In the genomic region with DNA sequence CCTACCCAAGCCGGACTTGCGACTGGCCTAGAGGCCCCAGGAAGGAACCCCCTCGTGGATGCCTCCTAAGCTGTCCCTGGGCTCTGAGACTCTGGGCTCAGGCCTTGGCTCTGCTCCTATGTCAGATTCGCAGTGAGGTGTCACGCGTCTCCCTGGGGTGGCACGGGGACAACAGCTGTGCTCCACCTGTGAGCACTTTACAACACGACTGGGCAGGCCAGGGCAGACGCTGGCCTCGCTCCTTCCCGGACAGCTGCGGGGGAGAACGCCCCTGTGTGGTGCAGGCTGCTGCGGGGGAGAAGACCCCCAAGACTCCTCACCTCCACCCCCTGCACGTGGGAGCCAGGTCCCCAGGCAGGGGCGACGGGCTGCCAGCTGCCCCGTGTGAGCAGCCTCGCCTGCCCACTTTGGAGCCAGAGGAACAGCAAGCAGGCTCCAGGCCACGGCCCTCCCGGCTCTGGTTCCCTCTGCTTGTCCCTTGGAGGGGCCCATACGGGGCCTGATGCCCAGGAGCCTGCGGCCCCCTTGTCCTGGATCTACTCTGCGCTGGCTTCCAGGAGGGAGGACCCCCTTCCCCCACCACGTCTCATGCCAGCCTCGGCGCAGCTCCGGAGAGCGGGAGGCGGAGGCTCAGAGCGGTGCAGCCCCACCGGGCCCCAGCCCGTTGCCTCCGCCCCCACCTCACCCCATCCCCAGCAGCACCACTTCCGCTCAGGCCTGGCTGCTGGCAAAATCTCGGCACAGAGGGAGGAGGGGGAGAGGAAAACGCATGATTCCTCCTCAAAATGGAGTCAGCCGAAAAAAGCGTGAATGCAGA, we compare ENCODE assay signal across 8 cellular contexts. TPM values are rescaled to one million over a fixed set of nuclear protein-coding genes. Genes with fewer than 3 reads are reported as not detected.
DNase-seq lines count a peak whose midpoint lies in the region; ATAC-seq and TF ChIP-seq lines count a peak whose summit lies in the region.

No MANE protein-coding gene starts in this region.

- H2AFZ ChIP-seq in smooth muscle cell (ENCODE audit: low read depth): no peak overlapping the region
- no peak overlapping the region for H2AFZ ChIP-seq in MM.1S (ENCODE audit: low read length)

- H3K4me1 ChIP-seq in gastroesophageal sphincter (peaks cover 0 to 25% (median 12%) of the 10 kb centered on the region in 3 donors), smooth muscle cell (ENCODE audit: low read depth) (peaks cover 10% of the 10 kb centered on the region), MM.1S (ENCODE audit: low read length) (no peaks in the 10 kb centered on the region)

- no peaks in the 10 kb centered on the region for H3K9me2 ChIP-seq in MM.1S (replicated peaks; ENCODE audit: insufficient read depth, low read length)

- peaks cover 32% of the 10 kb centered on the region for H3K27me3 ChIP-seq in gastroesophageal sphincter
- H3K27me3 ChIP-seq in smooth muscle cell (ENCODE audit: low read depth): no peaks in the 10 kb centered on the region
- peaks cover 88% of the 10 kb centered on the region for H3K27me3 ChIP-seq in MM.1S (replicated peaks; ENCODE audit: insufficient read depth, low read length)

- H3K4me2 ChIP-seq in smooth muscle cell (peak overlapping the region; percentile 63), MM.1S (ENCODE audit: low read depth, low read length) (no peak overlapping the region)

- H3K27ac ChIP-seq in gastroesophageal sphincter (peak overlapping the region in 1 of 4 donors; percentile 33), smooth muscle cell (ENCODE audit: low read depth) (no peak overlapping the region), MM.1S (ENCODE audit: low read length) (no peak overlapping the region)

- H3K9me3 ChIP-seq in gastroesophageal sphincter (no peaks in the 10 kb centered on the region), smooth muscle cell (replicated peaks; ENCODE audit: low read depth) (no peaks in the 10 kb centered on the region), MM.1S (replicated peaks; ENCODE audit: insufficient read depth, low read length) (no peaks in the 10 kb centered on the region)

- DNase-seq in NCI-H1417 treated with DMSO at 0.1 percent for 48 hours (lab: John Stamatoyannopoulos, UW) (peak; percentile 12), smooth muscle cell (lab: John Stamatoyannopoulos, UW; ENCODE audit: unreplicated experiment) (no peak), MM.1S (no peak), OCI-M2 (lab: John Stamatoyannopoulos, UW; ENCODE audit: unreplicated experiment) (no peak)
- peak; percentile 77 for DNase-seq in activated CD8-positive, alpha-beta memory T cell treated with anti-CD3 and anti-CD28 coated beads, Interleukin-2, amount 50 U/mL, for 48 hours

- H3K36me3 ChIP-seq in gastroesophageal sphincter (no peaks in the 10 kb centered on the region), smooth muscle cell (ENCODE audit: low read depth) (no peaks in the 10 kb centered on the region), MM.1S (replicated peaks; ENCODE audit: insufficient read depth, low read length) (no peaks in the 10 kb centered on the region)

- no peak for TF ChIP-seq EP300 in gastroesophageal sphincter (IDR thresholded peaks at IDR 0.05)

- TF ChIP-seq POLR2A in gastroesophageal sphincter (IDR thresholded peaks at IDR 0.05): no peak

- peak overlapping the region in 1 of 2 donors; percentile 38 for H3K4me3 ChIP-seq in gastroesophageal sphincter
- no peak overlapping the region for H3K4me3 ChIP-seq in smooth muscle cell
- H3K4me3 ChIP-seq in MM.1S (ENCODE audit: low read length): no peak overlapping the region

- TF ChIP-seq CTCF in gastroesophageal sphincter (IDR thresholded peaks at IDR 0.05) (no peak), smooth muscle cell (IDR thresholded peaks at IDR 0.05; ENCODE audit: borderline replicate concordance, insufficient read depth, poor library complexity, severe bottlenecking) (no peak), MM.1S (IDR thresholded peaks at IDR 0.05; ENCODE audit: low read length) (no peak)

- H3K9ac ChIP-seq in smooth muscle cell (ENCODE audit: low read depth) (no peak overlapping the region), MM.1S (ENCODE audit: low read length) (no peak overlapping the region)

- peak; percentile 57 for ATAC-seq in gastroesophageal sphincter
- ATAC-seq in GM19023 (IDR thresholded peaks at IDR 0.05; ENCODE audit: unreplicated experiment): no peak
- ATAC-seq in GM18861 (IDR thresholded peaks at IDR 0.05; ENCODE audit: unreplicated experiment): no peak

- H3K79me2 ChIP-seq in smooth muscle cell (ENCODE audit: low read depth): no peaks in the 10 kb centered on the region
- H3K79me2 ChIP-seq in MM.1S (ENCODE audit: low read length): no peaks in the 10 kb centered on the region

- H3F3A ChIP-seq in smooth muscle cell (ENCODE audit: low read depth) (no peaks in the 10 kb centered on the region), MM.1S (ENCODE audit: insufficient read depth, low read length) (no peaks in the 10 kb centered on the region)

- H4K20me1 ChIP-seq in smooth muscle cell (ENCODE audit: low read depth) (no peaks in the 10 kb centered on the region), MM.1S (ENCODE audit: insufficient read depth, low read length) (no peaks in the 10 kb centered on the region)

- 76% methylated on average over 5 of the region's 39 CpGs; no CpG with 5 or more reads in 1 of the 2 donors for WGBS in gastroesophageal sphincter (ENCODE audit: low coverage in 1 of 2), 2 donors
- WGBS in smooth muscle cell (ENCODE audit: low lambda C conversion rate): 72% methylated on average over 39 of the region's 39 CpGs

RNA-seq across cellular contexts. Expression of a gene that starts 36.0 kb away (rescaled TPM):
- total RNA-seq in gastroesophageal sphincter (1 to 10 TPM in 2 of 4 donors, under 1 TPM in 1, not detected in 1; 0.62 to 2.3 (median 1.2) TPM), smooth muscle cell (3.3 and 4.5 TPM in 2 replicates)
- polyA plus RNA-seq in smooth muscle cell: 10.1 and 11.8 TPM in 2 replicates

Comparison
In these comparisons a context has a peak if more than half of its experiments do, and no peak if none do; other contexts are left out.
1. DNase-seq: peak in NCI-H1417 treated with DMSO at 0.1 percent for 48 hours (single experiment) and activated CD8-positive, alpha-beta memory T cell treated with anti-CD3 and anti-CD28 coated beads, Interleukin-2, amount 50 U/mL, for 48 hours (single experiment); none in smooth muscle cell (single experiment), MM.1S (single experiment) and OCI-M2 (single experiment).